ENCODE assay signal across 10 cellular contexts in genomic region chr2:43333656-43334144, GRCh38.
A peak's percentile ranks its signal among the peaks of the same experiment; 100 is the strongest.
DNase-seq lines count a peak whose midpoint lies in the region; ATAC-seq and TF ChIP-seq lines count a peak whose summit lies in the region.
"Had no signal": no experiment of that assay in that cellular context is flagged by ENCODE, and none has a peak within 500 bp of the region (broad histone marks: within the 10 kb centered on the region; RNA-seq: fewer than 3 reads in every experiment).

No MANE protein-coding gene starts in this region.

- DNase-seq in SIG-M5 treated with dmso at 0.1 percent for 504 hours (lab: John Stamatoyannopoulos, UW; ENCODE audit: unreplicated experiment) (peak; percentile 94), fibroblast of the aortic adventitia (ENCODE audit: low read depth) (peak; percentile 91), osteocyte (ENCODE audit: extremely low spot score, unreplicated experiment) (no peak), anterior cingulate cortex (lab: John Stamatoyannopoulos, UW) (no peak), LoVo (ENCODE audit: low spot score) (no peak), left colon (no peak), NCI-H2227 (lab: John Stamatoyannopoulos, UW; ENCODE audit: unreplicated experiment) (no peak)
- DNase-seq: activated CD8-positive, alpha-beta memory T cell treated with anti-CD3 and anti-CD28 coated beads, Interleukin-2, amount 50 U/mL, for 48 hours; NK-92 treated with Interleukin-12 subunit alpha and Interleukin-12 subunit beta, amount 100 ng/mL, for 24 hours had no signal

- H3K36me3 Mint-ChIP-seq in osteocyte (ENCODE audit: unreplicated experiment), result no peaks in the 10 kb centered on the region

- H3K4me1 ChIP-seq in BLaER1, result peaks cover 30% of the 10 kb centered on the region

- intact Hi-C loops in left colon (cut with DNase I, micrococcal nuclease), result no loop called here

- TF ChIP-seq CTCF in fibroblast of the aortic adventitia (IDR thresholded peaks at IDR 0.05; ENCODE audit: insufficient read depth, low read length) (no peak), osteocyte (IDR thresholded peaks at IDR 0.05) (no peak)

- no peak for ATAC-seq in left colon

- peak overlapping the region; percentile 64 for H3K27ac ChIP-seq in BLaER1

- no peaks in the 10 kb centered on the region for H3K27me3 ChIP-seq in BLaER1

- peak overlapping the region; percentile 63 for H3K4me2 ChIP-seq in BLaER1

- no peaks in the 10 kb centered on the region for H3K9me3 Mint-ChIP-seq in osteocyte (ENCODE audit: unreplicated experiment)

- peaks cover 2% of the 10 kb centered on the region for H3K36me3 ChIP-seq in BLaER1

- peaks cover 63% of the 10 kb centered on the region for H3K4me1 Mint-ChIP-seq in osteocyte (ENCODE audit: unreplicated experiment)

- peak overlapping the region; percentile 50 for H3K4me3 Mint-ChIP-seq in osteocyte (ENCODE audit: unreplicated experiment)

- peak overlapping the region; percentile 94 for H3K27ac Mint-ChIP-seq in osteocyte (ENCODE audit: unreplicated experiment)

- H3K27me3 Mint-ChIP-seq in osteocyte (ENCODE audit: unreplicated experiment), result no peaks in the 10 kb centered on the region

- H3K9me3 ChIP-seq in BLaER1, result no peaks in the 10 kb centered on the region

- H3K9ac ChIP-seq in BLaER1, result peak overlapping the region; percentile 52; the same call in 1 of the 2 replicates

- no peak overlapping the region for H3K4me3 ChIP-seq in BLaER1
- no peak overlapping the region for H3K4me3 ChIP-seq in fibroblast of the aortic adventitia (ENCODE audit: low read depth, low read length)

- no peaks in the 10 kb centered on the region for H4K20me1 ChIP-seq in BLaER1

Comparison
In these comparisons a context has a peak if more than half of its experiments do, and no peak if none do; other contexts are left out.
1. DNase-seq: peak in SIG-M5 treated with dmso at 0.1 percent for 504 hours (single experiment) and fibroblast of the aortic adventitia (single experiment); none in osteocyte (single experiment), anterior cingulate cortex (0 of 58), LoVo (single experiment), left colon (0 of 2) and NCI-H2227 (single experiment).